Comparison of ENCODE assay signal across 16 cellular contexts in the genomic region with DNA sequence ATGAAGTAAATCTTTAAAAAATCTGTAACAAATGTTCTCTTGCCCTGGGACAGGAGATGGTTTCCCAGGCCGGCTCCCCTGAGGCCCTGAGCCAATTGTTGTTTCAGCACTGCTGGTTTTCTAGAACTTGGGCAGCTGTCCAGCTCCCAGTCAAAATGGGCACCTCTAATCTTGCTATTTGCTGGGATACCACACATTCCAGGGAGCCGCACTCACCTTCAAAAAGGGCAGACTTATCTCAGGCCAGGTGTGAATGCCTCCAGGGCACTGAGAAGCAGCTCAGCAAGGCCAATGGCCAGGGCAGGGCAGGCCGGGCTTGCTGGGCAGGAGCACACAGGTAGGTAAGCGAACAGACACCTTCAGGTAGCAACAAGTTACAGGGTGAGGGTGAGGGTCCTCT. TPM values are rescaled to one million over a fixed set of nuclear protein-coding genes. Genes with fewer than 3 reads are reported as not detected.
DNase-seq lines count a peak whose midpoint lies in the region; ATAC-seq, FAIRE-seq and TF ChIP-seq lines count a peak whose summit lies in the region.
"Had no signal": no experiment of that assay in that cellular context is flagged by ENCODE, and none has a peak within 500 bp of the region (broad histone marks: within the 10 kb centered on the region; RNA-seq: fewer than 3 reads in every experiment).

No MANE protein-coding gene starts in this region.

- H3K9ac ChIP-seq in HCT116 (ENCODE audit: low read length) = peak overlapping the region; percentile 42
- H3K9ac ChIP-seq in trophoblast cell (ENCODE audit: low read length) = no peak overlapping the region

- RAD21 ChIA-PET in HCT116 (lab: Charles Lee; ENCODE audit: low non-redundant PET in 1 of 2, low total read pairs in 2 of 2, uncharacterized antibody in 2 of 2, unreplicated experiment in 2 of 2) = no interaction called here

- H4K12ac ChIP-seq in trophoblast cell (ENCODE audit: low read depth, low read length) = no peak overlapping the region

- FAIRE-seq in small intestine (lab: Jason Lieb, UNC) = no peak

- H3K4me2 ChIP-seq in HCT116 (ENCODE audit: low read length) (peak overlapping the region; percentile 64), trophoblast cell (ENCODE audit: low read length) (peak overlapping the region; percentile 41)

- TF ChIP-seq CTCF in HCT116 (IDR thresholded peaks at IDR 0.05 in 2 of 3, conservative IDR thresholded peaks at IDR 0.05 in 1 of 3; ENCODE audit: borderline replicate concordance in 1 of 3, insufficient read depth in 1 of 3, low read depth in 2 of 3, low read length in 2 of 3) (no peak), body of pancreas (IDR thresholded peaks at IDR 0.05) (no peak), brain microvascular endothelial cell (IDR thresholded peaks at IDR 0.05; ENCODE audit: low read depth, low read length, missing control alignments) (no peak)

- H3K36me3 ChIP-seq in HCT116 (ENCODE audit: control insufficient read depth in 1 of 2, insufficient read depth in 2 of 2, low read length in 2 of 2) = peaks cover 2 to 7% of the 10 kb centered on the region in 2 experiments; a peak in 2 of 4 replicates
- no peaks in the 10 kb centered on the region for H3K36me3 ChIP-seq in body of pancreas (replicated peaks in 1 of 2; ENCODE audit: insufficient read depth in 1 of 2, low read depth in 2 of 2)
- peaks cover 4 to 5% of the 10 kb centered on the region in 2 experiments for H3K36me3 ChIP-seq in trophoblast cell (ENCODE audit: control insufficient read depth in 1 of 2, insufficient read depth in 2 of 2, low read length in 2 of 2)
- no peaks in the 10 kb centered on the region for H3K36me3 ChIP-seq in brain microvascular endothelial cell (replicated peaks)
- H3K36me3 ChIP-seq in small intestine (ENCODE audit: control insufficient read depth in 2 of 2, insufficient read depth in 2 of 2, low read length in 2 of 2) = no peaks in the 10 kb centered on the region
- H3K36me3 ChIP-seq: WERI-Rb-1 had no signal

- H3K9me2 ChIP-seq in HCT116 (ENCODE audit: insufficient read depth) = no peaks in the 10 kb centered on the region

- POLR2A ChIA-PET in HCT116 (lab: Charles Lee) = interaction anchor here (0.6 kb wide), 1 partner anchor 726 kb away, joined by 3 read pairs; no protein-coding TSS in a partner anchor

- WGBS in body of pancreas, 2 donors = 31 to 42% methylated on average over 4 of the region's 4 CpGs
- WGBS in trophoblast cell (ENCODE audit: extremely low coverage, insufficient coverage, insufficient read length) = no CpG with 5 or more reads among the region's 4 CpGs
- WGBS in small intestine, 3 donors = 77 to 86% (median 85%) methylated on average over 4 of the region's 4 CpGs

- no peak overlapping the region for H3K18ac ChIP-seq in trophoblast cell (ENCODE audit: low read length)

- no peak overlapping the region for H3K14ac ChIP-seq in trophoblast cell (ENCODE audit: low read length)

- peak; percentile 35 for TF ChIP-seq RAD21 in HCT116 (IDR thresholded peaks at IDR 0.05; ENCODE audit: low read depth)

- peaks cover 11% of the 10 kb centered on the region for H3K79me1 ChIP-seq in trophoblast cell (ENCODE audit: low read length)

- H3K4me3 ChIP-seq in HCT116 (replicated peaks in 1 of 2; ENCODE audit: low read depth in 1 of 2, low read length in 2 of 2) (0 out of 4 replicates have a peak overlapping the region, but pooled peaks of 1 of the 2 experiments have one; percentile 1), body of pancreas (no peak overlapping the region), trophoblast cell (ENCODE audit: low read depth, low read length) (no peak overlapping the region), brain microvascular endothelial cell (ENCODE audit: low read depth, low read length) (no peak overlapping the region), small intestine (ENCODE audit: low read depth in 1 of 2, low read length in 2 of 2) (no peak overlapping the region)

- H3K27ac ChIP-seq in HCT116 (ENCODE audit: low read depth, low read length) (peak overlapping the region; percentile 89; the same call in 1 of the 2 replicates), body of pancreas (peak overlapping the region; percentile 7 to 79 (median 52)), trophoblast cell (ENCODE audit: low read depth, low read length) (no peak overlapping the region), brain microvascular endothelial cell (no peak overlapping the region), small intestine (ENCODE audit: low read depth in 1 of 2, low read length in 1 of 2) (peak overlapping the region in 1 of 2 donors; percentile 3)
- H3K27ac ChIP-seq: WERI-Rb-1 had no signal

- no peak overlapping the region for H2AK5ac ChIP-seq in trophoblast cell (ENCODE audit: low read length)

- H2AFZ ChIP-seq in HCT116 (ENCODE audit: low read depth, low read length, poor library complexity, severe bottlenecking) (no peak overlapping the region), trophoblast cell (ENCODE audit: insufficient read depth, low read length, poor library complexity) (no peak overlapping the region)

- no peak overlapping the region for H4K8ac ChIP-seq in trophoblast cell (ENCODE audit: low read depth, low read length)

- intact Hi-C loops in HCT116 (cut with micrococcal nuclease) = no loop called here
- intact Hi-C loops in body of pancreas (cut with DNase I) = no loop called here
- intact Hi-C loops in left ventricle myocardium superior (cut with micrococcal nuclease) = no loop called here

- no peaks in the 10 kb centered on the region for H4K20me1 ChIP-seq in HCT116 (ENCODE audit: insufficient read depth)

- TF ChIP-seq POLR2A in HCT116 (IDR thresholded peaks at IDR 0.05; ENCODE audit: borderline replicate concordance, extremely low read depth, insufficient read depth, insufficient read length) = no peak
- no peak for TF ChIP-seq POLR2A in body of pancreas (IDR thresholded peaks at IDR 0.05)

- no peak overlapping the region for H4K91ac ChIP-seq in trophoblast cell (ENCODE audit: low read depth, low read length)

- H2BK5ac ChIP-seq in trophoblast cell (ENCODE audit: low read depth, low read length, poor library complexity) = no peak overlapping the region

- no peaks in the 10 kb centered on the region for H3K79me2 ChIP-seq in HCT116 (ENCODE audit: insufficient read depth, low read length)
- H3K79me2 ChIP-seq in trophoblast cell (ENCODE audit: control insufficient read depth, insufficient read depth, low read length, poor library complexity) = no peaks in the 10 kb centered on the region

- ATAC-seq in HCT116 (peak; percentile 86), body of pancreas (peak; percentile 86), left ventricle myocardium superior (peak; percentile 44), HG02623 (IDR thresholded peaks at IDR 0.05; ENCODE audit: unreplicated experiment) (no peak)

- no peak overlapping the region for H3K4ac ChIP-seq in trophoblast cell (ENCODE audit: low read depth, low read length)

- no peak overlapping the region for H3K23ac ChIP-seq in trophoblast cell (ENCODE audit: low read length)

- H3K4me1 ChIP-seq in HCT116 (ENCODE audit: control insufficient read depth in 1 of 2, insufficient read depth in 2 of 2, low read length in 2 of 2) = peaks cover 55 to 79% of the 10 kb centered on the region in 2 experiments
- H3K4me1 ChIP-seq in body of pancreas = peaks cover 32% of the 10 kb centered on the region
- peaks cover 24 to 31% of the 10 kb centered on the region in 2 experiments for H3K4me1 ChIP-seq in trophoblast cell (ENCODE audit: control insufficient read depth in 1 of 2, insufficient read depth in 2 of 2, low read length in 2 of 2)
- H3K4me1 ChIP-seq in small intestine (ENCODE audit: control insufficient read depth in 2 of 2, insufficient read depth in 1 of 2, low read depth in 1 of 2, low read length in 1 of 2) = no peaks in the 10 kb centered on the region

- no peaks in the 10 kb centered on the region for H3K9me3 ChIP-seq in HCT116 (ENCODE audit: control insufficient read depth in 1 of 2, insufficient read depth in 1 of 2, low read depth in 1 of 2, low read length in 2 of 2)
- H3K9me3 ChIP-seq in body of pancreas = no peaks in the 10 kb centered on the region
- no peaks in the 10 kb centered on the region for H3K9me3 ChIP-seq in trophoblast cell (ENCODE audit: insufficient read depth, low read depth, low read length)
- H3K9me3 ChIP-seq in small intestine (ENCODE audit: control insufficient read depth, low read depth) = no peaks in the 10 kb centered on the region

- CTCF ChIA-PET in HCT116 (lab: Charles Lee) = no interaction called here

- in situ Hi-C loops in brain microvascular endothelial cell (cut with HindIII; ENCODE audit: low pct_ligation_motif_present, low sequenced_read_pairs) = no loop called here

- peak; percentile 77 for DNase-seq in HCT116 (ENCODE audit: low read depth, low spot score)
- peak; percentile 79 to 86 (median 85) for DNase-seq in body of pancreas
- DNase-seq in left ventricle myocardium superior = peak; percentile 37
- DNase-seq in trophoblast cell = peak; percentile 93 to 96
- DNase-seq in brain microvascular endothelial cell = no peak
- no peak for DNase-seq in NCI-H1436 treated with DMSO at 0.1 percent for 48 hours (lab: John Stamatoyannopoulos, UW)
- no peak for DNase-seq in small intestine
- DNase-seq: activated naive CD8-positive, alpha-beta T cell treated with anti-CD3 and anti-CD28 coated beads, Interleukin-2, amount 10 ng/mL, durations not matched to agents 7 days and 5 days; DMS153; effector memory CD4-positive, alpha-beta T cell; H7; NCI-H1092 treated with DMSO at 0.1 percent for 48 hours; NCI-H524; SHP77; WERI-Rb-1 had no signal

- H3K27me3 ChIP-seq in HCT116 (ENCODE audit: insufficient read depth, low read length) = no peaks in the 10 kb centered on the region
- no peaks in the 10 kb centered on the region for H3K27me3 ChIP-seq in body of pancreas
- no peaks in the 10 kb centered on the region for H3K27me3 ChIP-seq in trophoblast cell (ENCODE audit: insufficient read depth, low read length)
- no peaks in the 10 kb centered on the region for H3K27me3 ChIP-seq in brain microvascular endothelial cell (replicated peaks)
- no peaks in the 10 kb centered on the region for H3K27me3 ChIP-seq in small intestine (ENCODE audit: control insufficient read depth in 2 of 2, insufficient read depth in 2 of 2, low read length in 2 of 2)

- no peak overlapping the region for H2BK120ac ChIP-seq in trophoblast cell (ENCODE audit: insufficient read depth, low read length, poor library complexity)

- H2BK12ac ChIP-seq in trophoblast cell (ENCODE audit: low read length) = no peak overlapping the region

- BruUV-seq in HCT116 (replicated peaks; lab: Mats Ljungman, UMichigan) = no TSS peak

RNA-seq across cellular contexts. Expression of a gene that starts 24.4 kb away (rescaled TPM):
- total RNA-seq in HCT116 (2021; ENCODE audit: unreplicated experiment) = 33.8 TPM
- 27.9 and 32.4 TPM in 2 replicates for polyA plus RNA-seq in HCT116 (2012)
- total RNA-seq in body of pancreas = 10 to 100 TPM in 1 of 2 donors, 1 to 10 TPM in 1; 4.9 to 34.6 TPM
- 24.9 TPM for total RNA-seq in left ventricle myocardium superior
- polyA plus RNA-seq in trophoblast cell (2013) = 12.9 TPM in 2 replicates
- 10 to 100 TPM; 16.5 to 22.2 (median 20.1) TPM for polyA plus RNA-seq in small intestine

RNA-seq across cellular contexts. Expression of a gene that starts 39.9 kb away (rescaled TPM):
- total RNA-seq in HCT116 (2021; ENCODE audit: unreplicated experiment) (37.0 TPM), body of pancreas (10 to 100 TPM in 1 of 2 donors, 1 to 10 TPM in 1; 4.7 to 14.5 TPM), left ventricle myocardium superior (12.5 TPM)
- polyA plus RNA-seq in HCT116 (2012) = 13.0 and 13.1 TPM in 2 replicates
- polyA plus RNA-seq in trophoblast cell (2013) = 21.5 and 22.0 TPM in 2 replicates
- polyA plus RNA-seq in small intestine = 1 to 10 TPM; 2.2 to 6.2 (median 2.5) TPM

RNA-seq across cellular contexts. Expression of a gene that starts 40.2 kb away (rescaled TPM):
- 1.2 TPM for total RNA-seq in HCT116 (2021; ENCODE audit: unreplicated experiment)
- polyA plus RNA-seq in HCT116 (2012) = 0.70 and 1.3 TPM in 2 replicates
- total RNA-seq in body of pancreas = not detected
- total RNA-seq in left ventricle myocardium superior = 0.35 TPM
- polyA plus RNA-seq in trophoblast cell (2013) = 0.30 and 0.58 TPM in 2 replicates
- polyA plus RNA-seq in small intestine = 1 to 10 TPM in 1 of 3 donors, under 1 TPM in 1, not detected in 1; 0.81 to 1.0 TPM
- total RNA-seq: H7 had no signal

Comparison
In these comparisons a context has a peak if more than half of its experiments do, and no peak if none do; other contexts are left out.
1. DNase-seq: peak in HCT116 (single experiment), body of pancreas (4 of 4), left ventricle myocardium superior (single experiment) and trophoblast cell (2 of 2); none in brain microvascular endothelial cell (single experiment), NCI-H1436 treated with DMSO at 0.1 percent for 48 hours (single experiment) and small intestine (single experiment).
2. H3K27ac ChIP-seq: peak in HCT116 (single experiment) and body of pancreas (4 of 4); none in trophoblast cell (single experiment) and brain microvascular endothelial cell (single experiment).